In the genomic region with DNA sequence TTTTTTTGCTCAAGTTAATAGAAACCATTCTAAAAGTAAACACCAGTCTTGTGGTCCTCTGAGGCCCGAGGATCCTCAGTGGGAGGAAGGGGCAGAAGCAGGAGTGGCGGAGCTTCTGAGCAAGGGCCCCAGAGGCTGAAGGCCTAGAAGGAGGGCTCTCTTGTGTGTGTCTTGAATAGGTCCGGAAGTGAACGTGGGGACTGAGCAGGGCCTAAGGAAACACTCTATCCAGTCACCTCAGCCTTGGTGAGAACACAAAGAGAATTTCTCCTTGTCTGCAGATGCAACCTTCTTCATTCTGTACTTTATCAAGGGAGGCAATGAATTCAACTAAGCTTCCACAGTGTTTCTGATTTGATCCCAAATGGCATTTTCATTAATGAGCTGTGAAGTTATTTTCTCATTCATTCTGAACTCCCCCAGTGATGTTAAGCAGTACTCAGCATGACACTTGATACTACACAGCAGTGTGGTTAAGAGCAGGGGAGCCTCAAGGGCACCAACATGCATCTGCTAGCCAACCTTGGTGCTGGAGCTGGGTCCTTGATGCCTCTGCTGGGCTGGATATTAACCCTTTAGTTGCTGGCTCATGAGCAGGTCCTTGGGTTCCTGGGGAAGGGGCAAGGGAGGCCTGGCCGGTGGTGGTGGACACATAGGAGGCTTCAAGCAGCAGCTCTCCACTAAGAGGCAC, we compare ENCODE assay signal across 1 cellular context.
TF ChIP-seq lines count a peak whose summit lies in the region.

No MANE protein-coding gene starts in this region.

TF ChIP-seq in IMR-90, 13 proteins besides CTCF, POLR2A, EP300 and RAD21:
- no peak for TF ChIP-seq CEBPB (IDR thresholded peaks at IDR 0.05; ENCODE audit: low read depth, low read length)
- TF ChIP-seq NFE2L2 (IDR thresholded peaks at IDR 0.05; ENCODE audit: low read depth, low read length) = no peak
- no peak for TF ChIP-seq RCOR1 (IDR thresholded peaks at IDR 0.05; ENCODE audit: insufficient replicate concordance, low read length)
- TF ChIP-seq CHD1 (IDR thresholded peaks at IDR 0.05; ENCODE audit: low read depth, low read length) = no peak
- no peak for TF ChIP-seq MAFK (IDR thresholded peaks at IDR 0.05; ENCODE audit: low read depth, low read length)
- TF ChIP-seq MAZ (IDR thresholded peaks at IDR 0.05; ENCODE audit: borderline replicate concordance, low read depth, low read length) = no peak
- TF ChIP-seq RFX5 (IDR thresholded peaks at IDR 0.05; ENCODE audit: low read depth, low read length) = no peak
